ENCODE assay signal across 9 cellular contexts in the genomic region with DNA sequence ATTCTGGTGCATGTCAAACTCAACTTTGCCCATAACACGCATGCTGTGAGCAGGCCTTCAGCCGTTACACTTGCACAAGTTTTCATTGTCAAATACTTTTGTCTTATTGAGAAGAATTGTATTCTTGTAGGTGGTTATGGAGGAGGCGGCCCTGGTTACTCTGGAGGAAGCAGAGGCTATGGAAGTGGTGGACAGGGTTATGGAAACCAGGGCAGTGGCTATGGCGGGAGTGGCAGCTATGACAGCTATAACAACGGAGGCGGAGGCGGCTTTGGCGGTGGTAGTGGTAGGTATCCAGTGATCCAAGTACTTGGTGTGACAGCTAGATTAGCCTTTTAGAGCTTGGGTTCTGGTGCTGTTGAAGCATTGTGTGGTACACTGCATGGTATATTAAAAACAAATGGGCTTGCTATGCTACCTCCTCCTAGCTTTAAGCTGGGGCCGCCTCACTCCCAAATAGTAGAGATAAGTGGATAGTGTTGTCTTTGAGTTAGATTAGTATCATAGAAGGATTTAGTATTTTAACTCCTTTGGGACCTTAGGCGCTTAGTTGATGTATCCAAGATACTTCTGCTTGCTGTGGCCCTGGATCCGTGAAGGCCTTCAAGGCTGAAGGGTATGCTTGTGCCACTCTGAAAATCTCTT. TPM values are rescaled to one million over a fixed set of nuclear protein-coding genes. Genes with fewer than 3 reads are reported as not detected.
A peak's percentile ranks its signal among the peaks of the same experiment; 100 is the strongest.
DNase-seq lines count a peak whose midpoint lies in the region; ATAC-seq and TF ChIP-seq lines count a peak whose summit lies in the region.
"Had no signal": no experiment of that assay in that cellular context is flagged by ENCODE, and none has a peak within 500 bp of the region (broad histone marks: within the 10 kb centered on the region; RNA-seq: fewer than 3 reads in every experiment).

No MANE protein-coding gene starts in this region.

- peak overlapping the region; percentile 91 to 100 (median 98) for H3K9ac ChIP-seq in BLaER1 treated with 17β-estradiol and CSF1 and Interleukin-3, amounts not matched to agents 10 nM and 100 nM

- peaks cover 66 to 74% (median 70%) of the 10 kb centered on the region in 11 experiments for H4K20me1 ChIP-seq in BLaER1 treated with 17β-estradiol and CSF1 and Interleukin-3, amounts not matched to agents 10 nM and 100 nM

- no peaks in the 10 kb centered on the region for H3K9me3 ChIP-seq in BLaER1 treated with 17β-estradiol and CSF1 and Interleukin-3, amounts not matched to agents 10 nM and 100 nM (replicated peaks in 1 of 11)

- peaks cover 67% of the 10 kb centered on the region for H3K4me1 Mint-ChIP-seq in nephron progenitor cell

- peaks cover 65 to 80% (median 71%) of the 10 kb centered on the region in 11 experiments for H3K36me3 ChIP-seq in BLaER1 treated with 17β-estradiol and CSF1 and Interleukin-3, amounts not matched to agents 10 nM and 100 nM

- peak overlapping the region; percentile 90 to 98 (median 95) for H3K4me2 ChIP-seq in BLaER1 treated with 17β-estradiol and CSF1 and Interleukin-3, amounts not matched to agents 10 nM and 100 nM

- no peaks in the 10 kb centered on the region for H3K9me3 Mint-ChIP-seq in nephron progenitor cell

- TF ChIP-seq CTCF in choroid plexus epithelial cell (conservative IDR thresholded peaks at IDR 0.05; ENCODE audit: low read depth, low read length) (no peak), nephron progenitor cell (IDR thresholded peaks at IDR 0.05) (no peak)

- peak overlapping the region; percentile 5 to 100 (median 96); a peak in 19 of 22 replicates for H3K27ac ChIP-seq in BLaER1 treated with 17β-estradiol and CSF1 and Interleukin-3, amounts not matched to agents 10 nM and 100 nM

- no peak for DNase-seq in Jurkat, Clone E6-1 (ENCODE audit: low read depth, low spot score)
- no peak for DNase-seq in choroid plexus epithelial cell (ENCODE audit: low read depth)
- no peak for DNase-seq in nephron progenitor cell
- no peak for DNase-seq in cerebellum (ENCODE audit: low spot score)
- DNase-seq: NCI-H2107 had no signal

- peaks cover 3% of the 10 kb centered on the region for H3K36me3 Mint-ChIP-seq in nephron progenitor cell (ENCODE audit: low read depth)

- peak overlapping the region; percentile 62 to 88 (median 82) for H3K4me3 ChIP-seq in BLaER1 treated with 17β-estradiol and CSF1 and Interleukin-3, amounts not matched to agents 10 nM and 100 nM
- H3K4me3 ChIP-seq in Jurkat, Clone E6-1 (ENCODE audit: low read length): peak overlapping the region; percentile 100
- H3K4me3 ChIP-seq in choroid plexus epithelial cell (ENCODE audit: low read depth, low read length): peak overlapping the region; percentile 95

- no peak for ATAC-seq in GM18861 (IDR thresholded peaks at IDR 0.05; ENCODE audit: unreplicated experiment)
- ATAC-seq in HG03097 (IDR thresholded peaks at IDR 0.05; ENCODE audit: low FRiP score, unreplicated experiment): no peak
- no peak for ATAC-seq in GM21423 (IDR thresholded peaks at IDR 0.05; ENCODE audit: unreplicated experiment)

- peaks cover 3% of the 10 kb centered on the region for H3K27me3 Mint-ChIP-seq in nephron progenitor cell (ENCODE audit: low read depth, poor library complexity)

- no peak overlapping the region for H3K4me3 Mint-ChIP-seq in nephron progenitor cell

- peak overlapping the region; percentile 86 for H3K27ac Mint-ChIP-seq in nephron progenitor cell

- H3K27me3 ChIP-seq in BLaER1 treated with 17β-estradiol and CSF1 and Interleukin-3, amounts not matched to agents 10 nM and 100 nM: no peaks in the 10 kb centered on the region

- peaks cover 17 to 65% (median 35%) of the 10 kb centered on the region in 10 experiments for H3K4me1 ChIP-seq in BLaER1 treated with 17β-estradiol and CSF1 and Interleukin-3, amounts not matched to agents 10 nM and 100 nM

RNA-seq across cellular contexts. Expression of a gene that starts 2.5 kb away (rescaled TPM):
- polyA plus RNA-seq in Jurkat, Clone E6-1 (2012; ENCODE audit: insufficient read depth, insufficient read length): 2,481 TPM
- 451 TPM for total RNA-seq in cerebellum

RNA-seq across cellular contexts. Expression of a gene that starts 3.1 kb away (rescaled TPM):
- 84.8 TPM for polyA plus RNA-seq in Jurkat, Clone E6-1 (2012; ENCODE audit: insufficient read depth, insufficient read length)
- total RNA-seq in cerebellum: 149 TPM

RNA-seq across cellular contexts. Expression of a gene that starts 17.7 kb away (rescaled TPM):
- polyA plus RNA-seq in Jurkat, Clone E6-1 (2012; ENCODE audit: insufficient read depth, insufficient read length): not detected
- total RNA-seq in cerebellum: 1.3 TPM

RNA-seq across cellular contexts. Expression of a gene that starts 41.9 kb away (rescaled TPM):
- polyA plus RNA-seq in Jurkat, Clone E6-1 (2012; ENCODE audit: insufficient read depth, insufficient read length): 179 TPM
- total RNA-seq in cerebellum: 52.3 TPM
